In genomic region chr11:108666373-108666772, GRCh38 we compare ENCODE assay signal across 11 cellular contexts. TPM values are rescaled to one million over a fixed set of nuclear protein-coding genes. Genes with fewer than 3 reads are reported as not detected.
A peak's percentile ranks its signal among the peaks of the same experiment; 100 is the strongest.
DNase-seq lines count a peak whose midpoint lies in the region; ATAC-seq and TF ChIP-seq lines count a peak whose summit lies in the region.
"Had no signal": no experiment of that assay in that cellular context is flagged by ENCODE, and none has a peak within 500 bp of the region (broad histone marks: within the 10 kb centered on the region; RNA-seq: fewer than 3 reads in every experiment).

No MANE protein-coding gene starts in this region.

- peak overlapping the region; percentile 89 for H3K27ac Mint-ChIP-seq in CD4-positive, alpha-beta T cell
- no peak overlapping the region for H3K27ac Mint-ChIP-seq in GM23338
- no peak overlapping the region for H3K27ac Mint-ChIP-seq in activated CD8-positive, alpha-beta T cell treated with anti-CD3 and anti-CD28 coated beads for 36 hours

- no peaks in the 10 kb centered on the region for H3K27me3 Mint-ChIP-seq in CD4-positive, alpha-beta T cell
- H3K27me3 Mint-ChIP-seq in GM23338 (ENCODE audit: insufficient read depth, low read depth, poor library complexity), result peaks cover 7% of the 10 kb centered on the region
- no peaks in the 10 kb centered on the region for H3K27me3 Mint-ChIP-seq in activated CD8-positive, alpha-beta T cell treated with anti-CD3 and anti-CD28 coated beads for 36 hours

- H3K4me2 ChIP-seq in GM23338, result peak overlapping the region; percentile 94; the same call in 1 of the 2 replicates

- peaks cover 64% of the 10 kb centered on the region for H3K79me2 ChIP-seq in GM23338 (replicated peaks; ENCODE audit: insufficient read depth)

- H3F3A ChIP-seq in GM23338 (replicated peaks; ENCODE audit: low read depth), result no peaks in the 10 kb centered on the region

- H3K36me3 ChIP-seq in GM23338 (ENCODE audit: insufficient read depth), result 0 out of 2 replicates have a peak, but pooled peaks cover 5% of the 10 kb centered on the region
- H3K36me3 ChIP-seq: thyroid gland had no signal

- no peak for TF ChIP-seq CTCF in CD4-positive, alpha-beta T cell (IDR thresholded peaks at IDR 0.05)
- TF ChIP-seq CTCF in GM23338 (conservative IDR thresholded peaks at IDR 0.05; ENCODE audit: low read depth in 2 of 2), result peak in 1 of 2 experiments; percentile 32; a peak in 3 of 4 replicates
- no peak for TF ChIP-seq CTCF in activated CD8-positive, alpha-beta T cell treated with anti-CD3 and anti-CD28 coated beads for 36 hours (IDR thresholded peaks at IDR 0.05)

- ATAC-seq in CD4-positive, alpha-beta T cell (ENCODE audit: poor library complexity), result no peak
- ATAC-seq in GM23338, result no peak; the same call in 1 of the 3 replicates
- ATAC-seq in activated CD8-positive, alpha-beta T cell treated with anti-CD3 and anti-CD28 coated beads for 36 hours, result no peak
- no peak for ATAC-seq in HG03439 (IDR thresholded peaks at IDR 0.05; ENCODE audit: unreplicated experiment)

- no peaks in the 10 kb centered on the region for H3K9me3 ChIP-seq in CD4-positive, alpha-beta T cell (ENCODE audit: control insufficient read depth, low read length)
- H3K9me3 ChIP-seq: thyroid gland had no signal

- intact Hi-C loops in CD4-positive, alpha-beta T cell (cut with DNase I, micrococcal nuclease), result loop anchor here (2.0 to 10.0 kb wide), 4 partner anchors 172 to 1212 kb away; partner anchors contain the start of genes ATM (in 1 of the 2), C11orf65 (in 1 of the 2), CWF19L2 (in 1 of the 2) and NPAT (in 1 of the 2)
- intact Hi-C loops in activated CD8-positive, alpha-beta T cell treated with anti-CD3 and anti-CD28 coated beads for 36 hours (cut with micrococcal nuclease), result no loop called here

- CTCF ChIA-PET in CD4-positive, alpha-beta T cell (lab: Charles Lee), result interaction anchor here (1.2 to 3.0 kb wide), 2 partner anchors 656 to 658 kb away, joined by 3 to 9 read pairs; partner anchors contain the start of gene CUL5
- CTCF ChIA-PET in activated CD8-positive, alpha-beta T cell treated with anti-CD3 and anti-CD28 coated beads for 36 hours (lab: Charles Lee), result interaction anchor here (0.9 to 3.1 kb wide), 5 partner anchors 10 to 657 kb away, joined by 3 to 9 read pairs (median 4); no protein-coding TSS in a partner anchor

- peaks cover 10% of the 10 kb centered on the region for H3K4me1 ChIP-seq in GM23338 (ENCODE audit: insufficient read depth)

- H3K36me3 Mint-ChIP-seq in CD4-positive, alpha-beta T cell (ENCODE audit: low read depth), result peaks cover 21% of the 10 kb centered on the region
- peaks cover 17% of the 10 kb centered on the region for H3K36me3 Mint-ChIP-seq in GM23338 (ENCODE audit: low read depth)
- H3K36me3 Mint-ChIP-seq in activated CD8-positive, alpha-beta T cell treated with anti-CD3 and anti-CD28 coated beads for 36 hours (ENCODE audit: low read depth), result peaks cover 30% of the 10 kb centered on the region

- H3K27ac ChIP-seq in CD4-positive, alpha-beta T cell (ENCODE audit: low read depth, low read length), result no peak overlapping the region
- H3K27ac ChIP-seq in GM23338 (ENCODE audit: low read depth), result no peak overlapping the region
- H3K27ac ChIP-seq: thyroid gland, WERI-Rb-1 had no signal

- H3K9me3 Mint-ChIP-seq in CD4-positive, alpha-beta T cell, result no peaks in the 10 kb centered on the region
- peaks cover 2% of the 10 kb centered on the region; the same call in 1 of the 3 replicates for H3K9me3 Mint-ChIP-seq in GM23338
- H3K9me3 Mint-ChIP-seq in activated CD8-positive, alpha-beta T cell treated with anti-CD3 and anti-CD28 coated beads for 36 hours, result no peaks in the 10 kb centered on the region

- no peak for DNase-seq in CD4-positive, alpha-beta T cell
- DNase-seq in GM23338 (ENCODE audit: low spot score), result peak; percentile 48
- no peak for DNase-seq in activated CD8-positive, alpha-beta T cell treated with anti-CD3 and anti-CD28 coated beads for 36 hours
- peak; percentile 26 for DNase-seq in kidney tubule cell (ENCODE audit: low spot score)
- DNase-seq in NCI-H2081 (lab: John Stamatoyannopoulos, UW), result no peak
- no peak for DNase-seq in NCI-H2171 (lab: John Stamatoyannopoulos, UW)
- DNase-seq in HK-2 (ENCODE audit: unreplicated experiment), result no peak
- DNase-seq: NCI-H446, thyroid gland, WERI-Rb-1 had no signal

- H3K4me3 Mint-ChIP-seq in CD4-positive, alpha-beta T cell, result peak overlapping the region; percentile 98
- peak overlapping the region; percentile 100 for H3K4me3 Mint-ChIP-seq in GM23338
- peak overlapping the region; percentile 98 for H3K4me3 Mint-ChIP-seq in activated CD8-positive, alpha-beta T cell treated with anti-CD3 and anti-CD28 coated beads for 36 hours

- peaks cover 15% of the 10 kb centered on the region; the same call in 1 of the 2 replicates for H4K20me1 ChIP-seq in GM23338 (replicated peaks; ENCODE audit: insufficient read depth)

- H3K27me3 ChIP-seq in CD4-positive, alpha-beta T cell (ENCODE audit: control insufficient read depth, insufficient read depth, low read length), result no peaks in the 10 kb centered on the region
- H3K27me3 ChIP-seq in GM23338 (ENCODE audit: insufficient read depth), result no peaks in the 10 kb centered on the region
- H3K27me3 ChIP-seq: thyroid gland had no signal

- peaks cover 53% of the 10 kb centered on the region for H3K4me1 Mint-ChIP-seq in CD4-positive, alpha-beta T cell (ENCODE audit: low read depth)
- peaks cover 24% of the 10 kb centered on the region for H3K4me1 Mint-ChIP-seq in GM23338
- H3K4me1 Mint-ChIP-seq in activated CD8-positive, alpha-beta T cell treated with anti-CD3 and anti-CD28 coated beads for 36 hours (ENCODE audit: low read depth), result peaks cover 45% of the 10 kb centered on the region

- peaks cover 8% of the 10 kb centered on the region; the same call in 1 of the 2 replicates for H3K9me2 ChIP-seq in GM23338 (ENCODE audit: insufficient read depth)

- POLR2A ChIA-PET in CD4-positive, alpha-beta T cell (lab: Charles Lee), result interaction anchor here (2.3 kb wide), 1 partner anchor 443 kb away, joined by 9 read pairs; the partner anchor contains the start of genes ATM and NPAT
- POLR2A ChIA-PET in activated CD8-positive, alpha-beta T cell treated with anti-CD3 and anti-CD28 coated beads for 36 hours (lab: Charles Lee), result interaction anchor here (0.6 to 1.2 kb wide), 2 partner anchors 73 to 179 kb away, joined by 3 read pairs; no protein-coding TSS in a partner anchor

- peak overlapping the region; percentile 68; the same call in 1 of the 2 replicates for H3K4me3 ChIP-seq in GM23338

- H2AFZ ChIP-seq in GM23338, result no peak overlapping the region

TF ChIP-seq in GM23338, 12 proteins besides CTCF, POLR2A, EP300 and RAD21 (continues in another document):
- TF ChIP-seq POLR2AphosphoS5 (IDR thresholded peaks at IDR 0.05; ENCODE audit: low read depth) (no peak), NANOG (IDR thresholded peaks at IDR 0.05; ENCODE audit: borderline replicate concordance) (no peak)

RNA-seq across cellular contexts. Expression of gene DDX10, which starts 1.5 kb away (rescaled TPM):
- 10 to 100 TPM; 15.0 to 15.4 TPM for total RNA-seq in CD4-positive, alpha-beta T cell
- 32.4 and 35.1 TPM in 2 replicates for total RNA-seq in GM23338 (2014; rRNA removed; shearing (Covaris generic))
- 33.5 and 37.8 TPM in 2 replicates for polyA plus RNA-seq in GM23338 (2016; fragmentation: Nextera tagmentation; extraction: Ambion mirVana)
- total RNA-seq in activated CD8-positive, alpha-beta T cell treated with anti-CD3 and anti-CD28 coated beads for 36 hours, result 10 to 100 TPM; 45.4 to 46.3 TPM

Comparison
In these comparisons a context has a peak if more than half of its experiments do, and no peak if none do; other contexts are left out.
1. DNase-seq: peak in GM23338 (single experiment) and kidney tubule cell (single experiment); none in CD4-positive, alpha-beta T cell (0 of 10), activated CD8-positive, alpha-beta T cell treated with anti-CD3 and anti-CD28 coated beads for 36 hours (single experiment), NCI-H2081 (0 of 2), NCI-H2171 (single experiment) and HK-2 (single experiment).
2. Peak in every context shown above with its lines, with median percentiles within 50 percentile points of each other: H3K4me3 Mint-ChIP-seq.